ENCODE assay signal across 1 cellular context in genomic region chr9:128274245-128274644, GRCh38.
TF ChIP-seq lines count a peak whose summit lies in the region.

No MANE protein-coding gene starts in this region.

TF ChIP-seq in HepG2, 621 proteins besides CTCF, POLR2A, EP300 and RAD21:
- TF ChIP-seq NR2F6 (IDR thresholded peaks at IDR 0.05) (peak; percentile 47; the same call in 1 of the 2 replicates), NR2F6 (CRISPR knock-in tag; IDR thresholded peaks at IDR 0.05) (peak; percentile 62), ZNF121 (CRISPR knock-in tag; IDR thresholded peaks at IDR 0.05) (peak; percentile 67), ARID2 (CRISPR knock-in tag; IDR thresholded peaks at IDR 0.05; ENCODE audit: borderline replicate concordance) (0 out of 2 replicates have a peak, but pooled peaks have one; percentile 31), RARA (CRISPR knock-in tag; IDR thresholded peaks at IDR 0.05) (peak; percentile 48), ZSCAN25 (CRISPR knock-in tag; IDR thresholded peaks at IDR 0.05) (no peak), ZFYVE20 (CRISPR knock-in tag; IDR thresholded peaks at IDR 0.05; ENCODE audit: borderline replicate concordance, low read depth) (no peak), NR2F1 (CRISPR knock-in tag; IDR thresholded peaks at IDR 0.05) (peak in 1 of 2 experiments; percentile 34; a peak in 1 of 4 replicates), PATZ1 (CRISPR knock-in tag; IDR thresholded peaks at IDR 0.05) (peak; percentile 39; the same call in 1 of the 2 replicates), ZNF770 (CRISPR knock-in tag; IDR thresholded peaks at IDR 0.05) (peak; percentile 74; the same call in 1 of the 2 replicates)
